In the genomic region with DNA sequence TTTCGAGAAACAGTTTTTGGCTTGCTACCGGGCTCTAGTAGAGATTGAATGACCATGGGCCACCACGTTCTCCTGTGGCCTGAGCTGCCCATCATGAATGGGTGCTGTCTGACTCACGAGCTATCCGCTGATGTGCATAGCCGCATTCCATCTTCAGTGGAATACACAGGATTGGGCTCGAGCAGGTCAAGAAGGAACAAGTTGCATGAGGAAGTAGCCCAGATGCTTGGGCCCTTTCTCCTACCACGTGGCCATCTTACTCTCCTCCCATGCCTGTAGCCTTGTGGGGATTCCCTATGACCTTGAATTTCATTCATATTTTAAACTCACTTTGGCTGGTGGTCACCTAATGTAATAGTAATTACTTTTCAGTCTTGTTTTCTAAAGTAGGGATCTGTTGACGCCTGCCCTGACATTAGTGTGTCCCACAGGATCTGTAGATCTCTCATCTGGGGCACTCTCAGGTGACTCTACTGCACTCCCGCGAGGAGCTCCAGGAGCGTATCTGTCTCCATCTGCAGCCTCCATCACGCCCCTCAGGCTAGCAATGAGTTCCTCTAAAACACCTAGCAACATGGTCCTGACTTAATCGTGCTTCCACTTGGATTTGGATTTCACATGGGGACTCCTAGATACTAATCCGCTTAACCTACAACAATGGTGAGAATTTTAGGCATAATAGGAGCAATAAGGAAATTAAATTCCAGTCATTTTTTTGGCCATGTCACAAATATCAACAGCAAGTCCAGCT, we compare ENCODE assay signal across 24 cellular contexts.
DNase-seq lines count a peak whose midpoint lies in the region; ATAC-seq, FAIRE-seq and TF ChIP-seq lines count a peak whose summit lies in the region.
"Had no signal": no experiment of that assay in that cellular context is flagged by ENCODE, and none has a peak within 500 bp of the region (broad histone marks: within the 10 kb centered on the region; RNA-seq: fewer than 3 reads in every experiment).

No MANE protein-coding gene starts in this region.

- peaks cover 14% of the 10 kb centered on the region for H3K36me3 Mint-ChIP-seq in natural killer cell treated with Interleukin-12 subunit alpha and Interleukin-12 subunit beta and Interleukin-15 and Interleukin-18, amount 100 ng/mL, for 72 hours
- no peaks in the 10 kb centered on the region for H3K36me3 Mint-ChIP-seq in natural killer cell
- H3K36me3 Mint-ChIP-seq: CD4-positive, CD25-positive, alpha-beta regulatory T cell had no signal

- no peak for DNase-seq in natural killer cell treated with Interleukin-12 subunit alpha and Interleukin-12 subunit beta and Interleukin-15 and Interleukin-18, amount 100 ng/mL, for 72 hours (ENCODE audit: low spot score)
- DNase-seq in natural killer cell (no peak), WERI-Rb-1 (peak; percentile 24), foreskin keratinocyte (peak; percentile 80 to 85), urothelium cell line (ENCODE audit: low spot score) (no peak), lower lobe of right lung (no peak), putamen (ENCODE audit: low spot score) (no peak)
- DNase-seq in stimulated activated CD4-positive, alpha-beta T cell treated with anti-CD3 and anti-CD28 coated beads, Interleukin-4, amount 100 ng/mL, for 1 hour = no peak
- DNase-seq: BE2C; CD4-positive, CD25-positive, alpha-beta regulatory T cell; DMS79; H7; HFFc6; NCI-H1092 treated with DMSO at 0.1 percent for 48 hours; NCI-H1436 treated with DMSO at 0.1 percent for 48 hours; NCI-H1930; NCI-H2227 treated with DMSO at 0.1 percent for 48 hours; NCI-H510A; NCI-H748 treated with DMSO at 0.1 percent for 48 hours; OCI-M1; SHP77 treated with DMSO at 0.1 percent for 48 hours had no signal

- H3K27ac ChIP-seq in WERI-Rb-1 (no peak overlapping the region), foreskin keratinocyte (no peak overlapping the region), lower lobe of right lung (no peak overlapping the region)
- H3K27ac ChIP-seq: KMS-11, SK-N-MC had no signal

- intact Hi-C loops in natural killer cell (cut with micrococcal nuclease) = no loop called here
- intact Hi-C loops in lower lobe of right lung (cut with DNase I) = no loop called here

- H3K9me3 ChIP-seq in WERI-Rb-1 (ENCODE audit: severe bottlenecking) (no peaks in the 10 kb centered on the region), lower lobe of right lung (no peaks in the 10 kb centered on the region)
- H3K9me3 ChIP-seq: BE2C had no signal

- H3K36me3 ChIP-seq in WERI-Rb-1 (no peaks in the 10 kb centered on the region), lower lobe of right lung (no peaks in the 10 kb centered on the region)
- H3K36me3 ChIP-seq: BE2C had no signal

- H3K27me3 Mint-ChIP-seq in natural killer cell treated with Interleukin-12 subunit alpha and Interleukin-12 subunit beta and Interleukin-15 and Interleukin-18, amount 100 ng/mL, for 72 hours = no peaks in the 10 kb centered on the region
- no peaks in the 10 kb centered on the region for H3K27me3 Mint-ChIP-seq in natural killer cell (ENCODE audit: low read depth in 2 of 2)

- H3K4me1 ChIP-seq in foreskin keratinocyte (no peaks in the 10 kb centered on the region), lower lobe of right lung (no peaks in the 10 kb centered on the region)
- H3K4me1 ChIP-seq: BE2C had no signal

- no peak for TF ChIP-seq CTCF in natural killer cell (IDR thresholded peaks at IDR 0.05)
- TF ChIP-seq CTCF in WERI-Rb-1 (IDR thresholded peaks at IDR 0.05; ENCODE audit: low read depth, low read length) = no peak
- no peak for TF ChIP-seq CTCF in foreskin keratinocyte (conservative IDR thresholded peaks at IDR 0.05)
- no peak for TF ChIP-seq CTCF in lower lobe of right lung (IDR thresholded peaks at IDR 0.05)

- peak overlapping the region in 1 of 2 donors; percentile 47 for H3K27ac Mint-ChIP-seq in natural killer cell treated with Interleukin-12 subunit alpha and Interleukin-12 subunit beta and Interleukin-15 and Interleukin-18, amount 100 ng/mL, for 72 hours
- H3K27ac Mint-ChIP-seq in natural killer cell = no peak overlapping the region
- H3K27ac Mint-ChIP-seq: CD4-positive, CD25-positive, alpha-beta regulatory T cell; HFFc6 had no signal

- H3K27me3 ChIP-seq in WERI-Rb-1 (ENCODE audit: insufficient read depth, low read depth, severe bottlenecking) = no peaks in the 10 kb centered on the region
- no peaks in the 10 kb centered on the region for H3K27me3 ChIP-seq in foreskin keratinocyte
- no peaks in the 10 kb centered on the region for H3K27me3 ChIP-seq in lower lobe of right lung (ENCODE audit: low read depth)
- H3K27me3 ChIP-seq: BE2C had no signal

- H3K4me1 Mint-ChIP-seq in natural killer cell treated with Interleukin-12 subunit alpha and Interleukin-12 subunit beta and Interleukin-15 and Interleukin-18, amount 100 ng/mL, for 72 hours (ENCODE audit: low read depth in 2 of 2) = peaks cover 24 to 25% of the 10 kb centered on the region in 2 donors
- H3K4me1 Mint-ChIP-seq in natural killer cell = peaks cover 11 to 21% of the 10 kb centered on the region in 2 donors

- H3K4me3 ChIP-seq in WERI-Rb-1 (ENCODE audit: low read depth, low read length) = no peak overlapping the region
- no peak overlapping the region for H3K4me3 ChIP-seq in lower lobe of right lung
- H3K4me3 ChIP-seq: SK-N-MC had no signal

- ATAC-seq in natural killer cell treated with Interleukin-12 subunit alpha and Interleukin-12 subunit beta and Interleukin-15 and Interleukin-18, amount 100 ng/mL, for 72 hours = no peak
- ATAC-seq in natural killer cell = no peak
- ATAC-seq in foreskin keratinocyte = peak; percentile 21
- ATAC-seq in lower lobe of right lung = no peak

- H3K9me3 Mint-ChIP-seq in natural killer cell treated with Interleukin-12 subunit alpha and Interleukin-12 subunit beta and Interleukin-15 and Interleukin-18, amount 100 ng/mL, for 72 hours = no peaks in the 10 kb centered on the region
- H3K9me3 Mint-ChIP-seq in natural killer cell = no peaks in the 10 kb centered on the region
- H3K9me3 Mint-ChIP-seq: CD4-positive, CD25-positive, alpha-beta regulatory T cell; HFFc6 had no signal

- H3K4me3 Mint-ChIP-seq in natural killer cell treated with Interleukin-12 subunit alpha and Interleukin-12 subunit beta and Interleukin-15 and Interleukin-18, amount 100 ng/mL, for 72 hours = peak overlapping the region; percentile 36
- H3K4me3 Mint-ChIP-seq in natural killer cell = no peak overlapping the region
- H3K4me3 Mint-ChIP-seq: CD4-positive, CD25-positive, alpha-beta regulatory T cell; HFFc6 had no signal

- peak; percentile 5 for FAIRE-seq in urothelium cell line (lab: Jason Lieb, UNC)
- FAIRE-seq: HTR-8/SVneo had no signal

Comparison
In these comparisons a context has a peak if more than half of its experiments do, and no peak if none do; other contexts are left out.
1. DNase-seq: peak in WERI-Rb-1 (single experiment) and foreskin keratinocyte (2 of 2); none in natural killer cell treated with Interleukin-12 subunit alpha and Interleukin-12 subunit beta and Interleukin-15 and Interleukin-18, amount 100 ng/mL, for 72 hours (single experiment), natural killer cell (single experiment), urothelium cell line (single experiment), stimulated activated CD4-positive, alpha-beta T cell treated with anti-CD3 and anti-CD28 coated beads, Interleukin-4, amount 100 ng/mL, for 1 hour (single experiment), lower lobe of right lung (single experiment) and putamen (single experiment).